ENCODE assay signal across 8 cellular contexts in the genomic region with DNA sequence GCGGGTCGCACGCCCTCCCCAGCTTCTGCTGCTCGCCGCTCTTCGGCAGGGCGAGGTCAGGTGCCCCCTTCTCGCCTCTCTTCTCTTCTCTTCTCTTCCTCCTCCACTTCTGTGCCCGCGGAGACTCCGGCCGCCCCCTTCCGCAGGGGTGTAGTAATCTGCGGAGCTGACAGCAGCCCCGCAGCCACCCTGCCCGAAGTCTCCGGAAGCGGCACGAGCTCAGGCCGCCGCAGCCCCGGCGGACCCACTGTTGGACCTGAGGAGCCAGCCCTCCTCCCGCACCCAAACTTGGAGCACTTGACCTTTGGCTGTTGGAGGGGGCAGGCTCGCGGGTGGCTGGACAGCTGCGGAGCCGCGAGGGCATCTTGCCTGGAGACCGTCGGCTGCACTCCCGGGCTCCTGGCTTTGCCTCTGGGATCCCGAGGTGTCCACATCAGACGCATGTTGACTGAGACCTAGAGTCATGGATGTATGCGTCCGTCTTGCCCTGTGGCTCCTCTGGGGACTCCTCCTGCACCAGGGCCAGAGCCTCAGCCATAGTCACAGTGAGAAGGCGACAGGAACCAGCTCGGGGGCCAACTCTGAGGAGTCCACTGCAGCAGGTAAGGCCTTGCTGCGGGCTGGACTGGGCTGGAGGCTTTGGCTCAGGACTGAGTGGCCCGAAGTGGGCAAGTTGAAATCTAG. TPM values are rescaled to one million over a fixed set of nuclear protein-coding genes. Genes with fewer than 3 reads are reported as not detected.
A peak's percentile ranks its signal among the peaks of the same experiment; 100 is the strongest.
DNase-seq lines count a peak whose midpoint lies in the region; ATAC-seq and TF ChIP-seq lines count a peak whose summit lies in the region.

No MANE protein-coding gene starts in this region.

- 1% methylated on average over 36 of the region's 40 CpGs; no CpG with 5 or more reads in 1 of the 2 donors for WGBS in transverse colon (ENCODE audit: low coverage in 1 of 2), 2 donors

- DNase-seq in EH (ENCODE audit: low read depth) (peak; percentile 57), KBM-7 (peak; percentile 64), endothelial cell (ENCODE audit: low spot score) (peak; percentile 47), transverse colon (peak; percentile 57), NCI-H2107 treated with DMSO at 0.1 percent for 48 hours (lab: John Stamatoyannopoulos, UW; ENCODE audit: unreplicated experiment) (no peak)
- DNase-seq in activated CD4-positive, alpha-beta T cell treated with anti-CD3 and anti-CD28 coated beads, Interleukin-2, amount 10 ng/mL, durations not matched to agents 7 days and 5 days: peak; percentile 59

- peaks cover 63% of the 10 kb centered on the region for H3K4me1 ChIP-seq in mononuclear cell (ENCODE audit: insufficient read depth, low read length)
- H3K4me1 ChIP-seq in transverse colon: peaks cover 29 to 60% (median 54%) of the 10 kb centered on the region in 4 donors

- CTCF ChIA-PET in activated CD4-positive, alpha-beta T cell treated with anti-CD3 and anti-CD28 coated beads, Interleukin-2, amount 10 ng/mL, durations not matched to agents 7 days and 5 days (lab: Charles Lee): interaction anchor here (0.6 to 16.6 kb wide), 44 partner anchors 14 to 914 kb away, joined by 3 to 355 read pairs (median 8); a partner anchor contains a TSS

- no peak for TF ChIP-seq POLR2A in transverse colon (IDR thresholded peaks at IDR 0.05)

- TF ChIP-seq EP300 in transverse colon (IDR thresholded peaks at IDR 0.05; ENCODE audit: low read depth): no peak

- H3K9me3 Mint-ChIP-seq in activated CD4-positive, alpha-beta T cell treated with anti-CD3 and anti-CD28 coated beads, Interleukin-2, amount 10 ng/mL, durations not matched to agents 7 days and 5 days: no peaks in the 10 kb centered on the region
- peaks cover 4% of the 10 kb centered on the region for H3K9me3 Mint-ChIP-seq in endothelial cell (ENCODE audit: unreplicated experiment)

- peak overlapping the region; percentile 95 for H3K27ac Mint-ChIP-seq in activated CD4-positive, alpha-beta T cell treated with anti-CD3 and anti-CD28 coated beads, Interleukin-2, amount 10 ng/mL, durations not matched to agents 7 days and 5 days
- peak overlapping the region; percentile 78 for H3K27ac Mint-ChIP-seq in endothelial cell (ENCODE audit: unreplicated experiment)

- H3K4me1 Mint-ChIP-seq in activated CD4-positive, alpha-beta T cell treated with anti-CD3 and anti-CD28 coated beads, Interleukin-2, amount 10 ng/mL, durations not matched to agents 7 days and 5 days: peaks cover 63% of the 10 kb centered on the region
- peaks cover 37% of the 10 kb centered on the region for H3K4me1 Mint-ChIP-seq in endothelial cell (ENCODE audit: unreplicated experiment)

- peak; percentile 13 for ATAC-seq in GM21576 (IDR thresholded peaks at IDR 0.05; ENCODE audit: unreplicated experiment)

- H3K27me3 Mint-ChIP-seq in activated CD4-positive, alpha-beta T cell treated with anti-CD3 and anti-CD28 coated beads, Interleukin-2, amount 10 ng/mL, durations not matched to agents 7 days and 5 days: no peaks in the 10 kb centered on the region
- H3K27me3 Mint-ChIP-seq in endothelial cell (ENCODE audit: unreplicated experiment): peaks cover 8% of the 10 kb centered on the region

- POLR2A ChIA-PET in activated CD4-positive, alpha-beta T cell treated with anti-CD3 and anti-CD28 coated beads, Interleukin-2, amount 10 ng/mL, durations not matched to agents 7 days and 5 days (lab: Charles Lee): interaction anchor here (1.1 to 1.8 kb wide), 3 partner anchors 71 to 103 kb away, joined by 3 to 4 read pairs (median 3); no protein-coding TSS in a partner anchor

- H3K9me3 ChIP-seq in mononuclear cell (ENCODE audit: low read depth, low read length) (no peaks in the 10 kb centered on the region), transverse colon (no peaks in the 10 kb centered on the region)

- H3K4me3 Mint-ChIP-seq in activated CD4-positive, alpha-beta T cell treated with anti-CD3 and anti-CD28 coated beads, Interleukin-2, amount 10 ng/mL, durations not matched to agents 7 days and 5 days: peak overlapping the region; percentile 98
- H3K4me3 Mint-ChIP-seq in endothelial cell (ENCODE audit: unreplicated experiment): peak overlapping the region; percentile 94

- H3K36me3 ChIP-seq in transverse colon: no peaks in the 10 kb centered on the region

- H3K36me3 Mint-ChIP-seq in activated CD4-positive, alpha-beta T cell treated with anti-CD3 and anti-CD28 coated beads, Interleukin-2, amount 10 ng/mL, durations not matched to agents 7 days and 5 days (ENCODE audit: low read depth): peaks cover 23% of the 10 kb centered on the region
- H3K36me3 Mint-ChIP-seq in endothelial cell (ENCODE audit: low read depth, unreplicated experiment): peaks cover 3% of the 10 kb centered on the region

- intact Hi-C loops in transverse colon (cut with DNase I; ENCODE audit: low total_unique reads): no loop called here

- no peaks in the 10 kb centered on the region for H3K27me3 ChIP-seq in mononuclear cell (ENCODE audit: insufficient read depth, low read length)
- H3K27me3 ChIP-seq in transverse colon: no peaks in the 10 kb centered on the region

- TF ChIP-seq CTCF in endothelial cell (IDR thresholded peaks at IDR 0.05; ENCODE audit: unreplicated experiment): no peak
- no peak for TF ChIP-seq CTCF in transverse colon (IDR thresholded peaks at IDR 0.05)

- H3K27ac ChIP-seq in transverse colon: peak overlapping the region; percentile 98 to 100 (median 99)

- in situ Hi-C loops in KBM-7 (cut with MboI; ENCODE audit: low pct_unique_long_range_greater_than_20kb, low sequenced_read_pairs): loop anchor here (10.0 kb wide), 1 partner anchor 209 kb away; no protein-coding TSS in a partner anchor
- in situ Hi-C loops in transverse colon (cut with MboI; ENCODE audit: low pct_ligation_motif_present in 1 of 4, low pct_unique_long_range_greater_than_20kb in 1 of 4, low sequenced_read_pairs in 3 of 4): loop anchor here in 2 of 4 donors (10.0 to 25.0 kb wide), 3 partner anchors 106 to 219 kb away; no protein-coding TSS in a partner anchor

- H3K4me3 ChIP-seq in mononuclear cell (ENCODE audit: low read length): peak overlapping the region; percentile 91
- H3K4me3 ChIP-seq in transverse colon: peak overlapping the region; percentile 69 to 93 (median 89)

RNA-seq across cellular contexts. Expression of a gene that starts 0.5 kb away (rescaled TPM):
- total RNA-seq in activated CD4-positive, alpha-beta T cell treated with anti-CD3 and anti-CD28 coated beads, Interleukin-2, amount 10 ng/mL, durations not matched to agents 7 days and 5 days: 100 to 1,000 TPM; 103 to 108 TPM
- 35.9 TPM for total RNA-seq in endothelial cell (ENCODE audit: unreplicated experiment)
- total RNA-seq in mononuclear cell: 55.8 TPM
- 10 to 100 TPM; 41.2 to 79.3 (median 48.0) TPM for total RNA-seq in transverse colon

RNA-seq across cellular contexts. Expression of a gene that starts 15.2 kb away (rescaled TPM):
- total RNA-seq in activated CD4-positive, alpha-beta T cell treated with anti-CD3 and anti-CD28 coated beads, Interleukin-2, amount 10 ng/mL, durations not matched to agents 7 days and 5 days: 100 to 1,000 TPM; 158 to 172 TPM
- total RNA-seq in endothelial cell (ENCODE audit: unreplicated experiment): 76.5 TPM
- total RNA-seq in mononuclear cell: 75.6 TPM
- total RNA-seq in transverse colon: 100 to 1,000 TPM in 1 of 4 donors, 10 to 100 TPM in 3; 21.7 to 146 (median 80.6) TPM

RNA-seq across cellular contexts. Expression of a gene that starts 47.6 kb away (rescaled TPM):
- total RNA-seq in activated CD4-positive, alpha-beta T cell treated with anti-CD3 and anti-CD28 coated beads, Interleukin-2, amount 10 ng/mL, durations not matched to agents 7 days and 5 days: 10 to 100 TPM; 30.0 to 30.9 TPM
- 22.7 TPM for total RNA-seq in endothelial cell (ENCODE audit: unreplicated experiment)
- 7.5 TPM for total RNA-seq in mononuclear cell
- 10 to 100 TPM in 3 of 4 donors, 1 to 10 TPM in 1; 8.2 to 41.1 (median 37.9) TPM for total RNA-seq in transverse colon

RNA-seq across cellular contexts. Expression of a gene that starts 58.6 kb away (rescaled TPM):
- 100 to 1,000 TPM in 1 of 2 experiments, 10 to 100 TPM in 1; 94.7 to 116 TPM for total RNA-seq in activated CD4-positive, alpha-beta T cell treated with anti-CD3 and anti-CD28 coated beads, Interleukin-2, amount 10 ng/mL, durations not matched to agents 7 days and 5 days
- total RNA-seq in endothelial cell (ENCODE audit: unreplicated experiment) (59.9 TPM), mononuclear cell (227 TPM), transverse colon (100 to 1,000 TPM in 1 of 4 donors, 10 to 100 TPM in 3; 37.0 to 103 (median 72.4) TPM)
